Comparison of ENCODE assay signal across 8 cellular contexts in the genomic region with DNA sequence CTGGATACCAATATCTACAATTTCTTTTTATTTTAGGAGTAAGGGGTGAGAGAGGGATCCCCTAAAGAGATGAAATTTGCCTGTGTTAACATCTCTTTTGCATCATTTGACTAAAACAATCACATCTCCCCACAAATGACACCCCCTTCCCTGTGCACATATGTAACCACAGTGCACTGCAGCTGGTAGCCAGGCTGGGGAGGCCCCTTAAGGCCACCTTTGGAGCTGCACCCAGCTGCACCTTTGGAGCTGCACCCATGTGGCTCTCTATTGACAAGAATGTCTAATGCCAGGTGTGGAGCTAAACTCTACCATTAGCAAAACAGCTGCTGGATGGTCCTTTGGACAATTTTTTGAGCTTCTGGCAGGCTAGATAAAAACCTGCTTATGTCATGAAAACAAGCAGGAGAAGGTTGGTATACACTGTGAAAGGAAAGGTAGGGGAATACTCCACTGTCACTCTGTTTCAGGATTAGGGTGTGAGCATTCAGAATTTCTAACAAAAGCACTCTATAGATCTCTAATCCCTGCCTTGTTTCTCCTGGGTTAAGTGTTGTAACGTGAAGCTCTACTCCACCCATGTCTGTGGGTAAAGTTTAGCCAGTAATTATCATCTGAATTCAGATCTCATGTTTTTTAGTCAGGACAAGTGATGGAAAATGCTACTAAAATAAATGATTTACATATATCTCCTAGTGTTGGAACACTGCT. TPM values are rescaled to one million over a fixed set of nuclear protein-coding genes. Genes with fewer than 3 reads are reported as not detected.
DNase-seq lines count a peak whose midpoint lies in the region; ATAC-seq, FAIRE-seq and TF ChIP-seq lines count a peak whose summit lies in the region.

No MANE protein-coding gene starts in this region.

- no peaks in the 10 kb centered on the region for H3K9me3 Mint-ChIP-seq in memory B cell

- POLR2A ChIA-PET in A673 (lab: Charles Lee; ENCODE audit: low non-redundant PET) = no interaction called here
- POLR2A ChIA-PET in RWPE1 (lab: Yijun Ruan, JAX; ENCODE audit: low non-redundant PET) = no interaction called here

- no peak overlapping the region for H3K4me3 Mint-ChIP-seq in memory B cell

- H3K4me1 ChIP-seq in A673 (ENCODE audit: insufficient read depth, low read length, poor library complexity, severe bottlenecking) = no peaks in the 10 kb centered on the region

- intact Hi-C loops in A673 (cut with micrococcal nuclease; ENCODE audit: unreplicated experiment) = no loop called here

- H3K27ac ChIP-seq in A673 (ENCODE audit: low read depth, low read length, poor library complexity, severe bottlenecking) (no peak overlapping the region), RWPE1 (no peak overlapping the region), caudate nucleus (ENCODE audit: low read depth, low read length) (no peak overlapping the region)

- TF ChIP-seq CTCF in A673 (conservative IDR thresholded peaks at IDR 0.05; ENCODE audit: low read depth, low read length) = 0 out of 2 replicates have a peak, but pooled peaks have one; percentile 25
- no peak for TF ChIP-seq CTCF in RWPE1 (conservative IDR thresholded peaks at IDR 0.05; ENCODE audit: low read depth)

- no peaks in the 10 kb centered on the region for H3K36me3 Mint-ChIP-seq in memory B cell

- no peaks in the 10 kb centered on the region for H3K27me3 Mint-ChIP-seq in memory B cell

- no peaks in the 10 kb centered on the region for H3K27me3 ChIP-seq in A673 (replicated peaks; ENCODE audit: insufficient read depth, low read depth, low read length, poor library complexity)

- no peaks in the 10 kb centered on the region for H3K36me3 ChIP-seq in A673 (ENCODE audit: insufficient read depth, low read length, poor library complexity, severe bottlenecking)

- no peaks in the 10 kb centered on the region for H3K9me3 ChIP-seq in A673 (ENCODE audit: low read depth, low read length, poor library complexity, severe bottlenecking)

- H3K4me3 ChIP-seq in A673 (ENCODE audit: low read depth, low read length, poor library complexity, severe bottlenecking) = no peak overlapping the region

- DNase-seq in A673 (ENCODE audit: low spot score) = no peak
- no peak for DNase-seq in GM18507 (ENCODE audit: extremely low spot score, insufficient read length, low read depth)
- peak; percentile 8 for DNase-seq in RWPE1 (ENCODE audit: low spot score)
- no peak for DNase-seq in memory B cell (ENCODE audit: low spot score in 2 of 2)
- DNase-seq in AML-193 (lab: John Stamatoyannopoulos, UW) = no peak
- DNase-seq in NCI-H187 treated with DMSO at 0.1 percent for 48 hours (lab: John Stamatoyannopoulos, UW) = no peak
- DNase-seq in caudate nucleus (lab: John Stamatoyannopoulos, UW) = no peak

- no TSS peak for BruUV-seq in A673 (replicated peaks; lab: Mats Ljungman, UMichigan)

- H3K4me1 Mint-ChIP-seq in memory B cell = peaks cover 2% of the 10 kb centered on the region

- H3K27ac Mint-ChIP-seq in memory B cell = no peak overlapping the region

- peak; percentile 35 for FAIRE-seq in GM18507 (lab: Jason Lieb, UNC)

- ATAC-seq in HG02884 (IDR thresholded peaks at IDR 0.05; ENCODE audit: unreplicated experiment) = peak; percentile 76
- peak; percentile 60 for ATAC-seq in memory B cell (ENCODE audit: low read depth)

- CTCF ChIA-PET in A673 (lab: Charles Lee) = no interaction called here
- CTCF ChIA-PET in RWPE1 (lab: Yijun Ruan, JAX) = no interaction called here

RNA-seq across cellular contexts. Expression of a gene that starts 52.1 kb away (rescaled TPM):
- total RNA-seq in A673 (2021) = 150 and 157 TPM in 2 replicates
